In genomic region chr22:49568751-49569285, GRCh38 we compare ENCODE assay signal across 16 cellular contexts.
DNase-seq lines count a peak whose midpoint lies in the region; ATAC-seq and TF ChIP-seq lines count a peak whose summit lies in the region.
"Had no signal": no experiment of that assay in that cellular context is flagged by ENCODE, and none has a peak within 500 bp of the region (broad histone marks: within the 10 kb centered on the region; RNA-seq: fewer than 3 reads in every experiment).

No MANE protein-coding gene starts in this region.

- no peaks in the 10 kb centered on the region for H3K9me3 ChIP-seq in Peyer's patch
- H3K9me3 ChIP-seq in sigmoid colon = no peaks in the 10 kb centered on the region
- H3K9me3 ChIP-seq: BLaER1 treated with 17β-estradiol and CSF1 and Interleukin-3, amounts not matched to agents 10 nM and 100 nM had no signal

- no peak for TF ChIP-seq CTCF in Peyer's patch (IDR thresholded peaks at IDR 0.05)
- no peak for TF ChIP-seq CTCF in sigmoid colon (IDR thresholded peaks at IDR 0.05)

- H3K27me3 ChIP-seq in Peyer's patch (no peaks in the 10 kb centered on the region), sigmoid colon (peaks cover 0 to 8% (median 0%) of the 10 kb centered on the region in 3 donors)
- H3K27me3 ChIP-seq: BLaER1 treated with 17β-estradiol and CSF1 and Interleukin-3, amounts not matched to agents 10 nM and 100 nM had no signal

- H3K9me3 Mint-ChIP-seq in activated naive CD4-positive, alpha-beta T cell treated with anti-CD3 and anti-CD28 coated beads, Interleukin-2, amount 10 ng/mL, durations not matched to agents 7 days and 5 days = no peaks in the 10 kb centered on the region

- H3K36me3 ChIP-seq in Peyer's patch (no peaks in the 10 kb centered on the region), sigmoid colon (no peaks in the 10 kb centered on the region)
- H3K36me3 ChIP-seq: BLaER1 treated with 17β-estradiol and CSF1 and Interleukin-3, amounts not matched to agents 10 nM and 100 nM had no signal

- WGBS in sigmoid colon, 2 donors = 65 to 80% methylated on average over 14 of the region's 14 CpGs

- no peak overlapping the region for H3K4me3 Mint-ChIP-seq in activated naive CD4-positive, alpha-beta T cell treated with anti-CD3 and anti-CD28 coated beads, Interleukin-2, amount 10 ng/mL, durations not matched to agents 7 days and 5 days

- H3K27me3 Mint-ChIP-seq in activated naive CD4-positive, alpha-beta T cell treated with anti-CD3 and anti-CD28 coated beads, Interleukin-2, amount 10 ng/mL, durations not matched to agents 7 days and 5 days = no peaks in the 10 kb centered on the region

- H3K4me1 ChIP-seq in Peyer's patch (no peaks in the 10 kb centered on the region), sigmoid colon (no peaks in the 10 kb centered on the region)
- H3K4me1 ChIP-seq: BLaER1 treated with 17β-estradiol and CSF1 and Interleukin-3, amounts not matched to agents 10 nM and 100 nM had no signal

- no peaks in the 10 kb centered on the region for H3K4me1 Mint-ChIP-seq in activated naive CD4-positive, alpha-beta T cell treated with anti-CD3 and anti-CD28 coated beads, Interleukin-2, amount 10 ng/mL, durations not matched to agents 7 days and 5 days

- H3K27ac ChIP-seq in Peyer's patch = no peak overlapping the region
- no peak overlapping the region for H3K27ac ChIP-seq in sigmoid colon
- H3K27ac ChIP-seq: BLaER1 treated with 17β-estradiol and CSF1 and Interleukin-3, amounts not matched to agents 10 nM and 100 nM had no signal

- DNase-seq in activated naive CD4-positive, alpha-beta T cell treated with anti-CD3 and anti-CD28 coated beads, Interleukin-2, amount 10 ng/mL, durations not matched to agents 7 days and 5 days = peak; percentile 14
- DNase-seq in activated naive CD4-positive, alpha-beta T cell (lab: John Stamatoyannopoulos, UW) = no peak
- DNase-seq in Peyer's patch (peak in 2 of 3 donors; percentile 24 to 39), left lobe of liver (ENCODE audit: low spot score) (peak; percentile 38), sigmoid colon (peak; percentile 59), T1000 (lab: John Stamatoyannopoulos, UW) (no peak), NCI-H510A treated with DMSO at 0.1 percent for 48 hours (lab: John Stamatoyannopoulos, UW) (no peak)
- DNase-seq: DMS 273 treated with DMSO at 0.1 percent for 48 hours, HCEC 1CT, IMR-90, Kasumi-1, NCI-H1105 treated with DMSO at 0.1 percent for 48 hours, NCI-H187 treated with DMSO at 0.1 percent for 48 hours, NCI-H2171 had no signal

- CTCF ChIA-PET in activated naive CD4-positive, alpha-beta T cell treated with anti-CD3 and anti-CD28 coated beads, Interleukin-2, amount 10 ng/mL, durations not matched to agents 7 days and 5 days (lab: Charles Lee) = no interaction called here

- TF ChIP-seq POLR2A in Peyer's patch (IDR thresholded peaks at IDR 0.05) = no peak
- TF ChIP-seq POLR2A in sigmoid colon (IDR thresholded peaks at IDR 0.05) = no peak

- H3K4me3 ChIP-seq in Peyer's patch (no peak overlapping the region), sigmoid colon (no peak overlapping the region)
- H3K4me3 ChIP-seq: BLaER1 treated with 17β-estradiol and CSF1 and Interleukin-3, amounts not matched to agents 10 nM and 100 nM had no signal

- ATAC-seq in left lobe of liver = no peak
- ATAC-seq in HG02642 (IDR thresholded peaks at IDR 0.05; ENCODE audit: poor library complexity, unreplicated experiment) = no peak

- no peak overlapping the region for H3K27ac Mint-ChIP-seq in activated naive CD4-positive, alpha-beta T cell treated with anti-CD3 and anti-CD28 coated beads, Interleukin-2, amount 10 ng/mL, durations not matched to agents 7 days and 5 days

- no peaks in the 10 kb centered on the region for H3K36me3 Mint-ChIP-seq in activated naive CD4-positive, alpha-beta T cell treated with anti-CD3 and anti-CD28 coated beads, Interleukin-2, amount 10 ng/mL, durations not matched to agents 7 days and 5 days

- intact Hi-C loops in sigmoid colon (cut with DNase I) = no loop called here

- no peak for TF ChIP-seq EP300 in sigmoid colon (IDR thresholded peaks at IDR 0.05)

Comparison
In these comparisons a context has a peak if more than half of its experiments do, and no peak if none do; other contexts are left out.
1. DNase-seq: peak in activated naive CD4-positive, alpha-beta T cell treated with anti-CD3 and anti-CD28 coated beads, Interleukin-2, amount 10 ng/mL, durations not matched to agents 7 days and 5 days (single experiment), Peyer's patch (2 of 3), left lobe of liver (single experiment) and sigmoid colon (single experiment); none in activated naive CD4-positive, alpha-beta T cell (0 of 4), T1000 (single experiment) and NCI-H510A treated with DMSO at 0.1 percent for 48 hours (single experiment).